Comparison of ENCODE assay signal across 8 cellular contexts in genomic region chr14:73136387-73137221, GRCh38. TPM values are rescaled to one million over a fixed set of nuclear protein-coding genes. Genes with fewer than 3 reads are reported as not detected.
A peak's percentile ranks its signal among the peaks of the same experiment; 100 is the strongest.
DNase-seq lines count a peak whose midpoint lies in the region; ATAC-seq and TF ChIP-seq lines count a peak whose summit lies in the region.

PSEN1 (plus strand) TSS chr14:73136507; CDS start chr14:73148020, 11,513 bp downstream.

- CTCF ChIA-PET in PC-9 (lab: Charles Lee), result interaction anchor here (0.7 kb wide), 1 partner anchor 814 kb away, joined by 28 read pairs; no protein-coding TSS in a partner anchor

- H3K9me2 ChIP-seq in PC-9 (ENCODE audit: insufficient read depth), result no peaks in the 10 kb centered on the region

- peak within 1 kb of the TSS; percentile 91 for H2AFZ ChIP-seq in PC-9

- H3F3A ChIP-seq in PC-9 (ENCODE audit: insufficient read depth, low read depth), result peaks cover 28% of the 10 kb centered on the region; the same call in 1 of the 2 replicates

- ATAC-seq in GM21576 (IDR thresholded peaks at IDR 0.05; ENCODE audit: unreplicated experiment), result peak; percentile 89

- peak within 1 kb of the TSS; percentile 83 for H3K4me3 ChIP-seq in PC-9

- BruUV-seq in PC-9 (replicated peaks; lab: Mats Ljungman, UMichigan), result TSS peak; percentile 74

- TF ChIP-seq RAD21 in Ishikawa (IDR thresholded peaks at IDR 0.05; ENCODE audit: low read depth), result no peak

- TF ChIP-seq CTCF in PC-9 (conservative IDR thresholded peaks at IDR 0.05), result no peak

- H3K36me3 ChIP-seq in PC-9 (ENCODE audit: low read depth), result 0 out of 2 replicates have a peak, but pooled peaks cover 4% of the 10 kb centered on the region

- DNase-seq in DMS153 (lab: John Stamatoyannopoulos, UW), result peak; percentile 81
- peak; percentile 78 to 97 for DNase-seq in PC-9
- DNase-seq in activated T-cell treated with anti-CD3 and anti-CD28 coated beads, Interleukin-2, amount 50 U/mL, for 1 hour, result peak; percentile 100
- DNase-seq in epithelial cell of prostate (ENCODE audit: low read depth, low spot score), result peak; percentile 55
- DNase-seq in mucosa of gallbladder (ENCODE audit: low spot score), result peak; percentile 97
- DNase-seq in stimulated activated CD8-positive, alpha-beta memory T cell treated with anti-CD3 and anti-CD28 coated beads, Interleukin-4, amount 100 ng/mL, for 24 hours (ENCODE audit: low read depth), result peak; percentile 99

- H3K4me1 ChIP-seq in PC-9 (replicated peaks; ENCODE audit: insufficient read depth), result peaks cover 9% of the 10 kb centered on the region

- intact Hi-C loops in PC-9 (cut with micrococcal nuclease; ENCODE audit: unreplicated experiment), result loop anchor here (2.0 kb wide), 1 partner anchor 176 kb away; no protein-coding TSS in a partner anchor

- H3K27ac ChIP-seq in PC-9 (peak within 1 kb of the TSS; percentile 89), epithelial cell of prostate (peak within 1 kb of the TSS; percentile 98)

- POLR2A ChIA-PET in PC-9 (lab: Charles Lee; ENCODE audit: unreplicated experiment), result interaction anchor here (0.6 to 0.8 kb wide), 6 partner anchors 110 to 712 kb away, joined by 3 to 4 read pairs (median 4); partner anchors contain the start of genes NUMB and ZFYVE1

- H3K9me3 ChIP-seq in PC-9 (ENCODE audit: insufficient read depth, low read depth), result no peaks in the 10 kb centered on the region

- H4K20me1 ChIP-seq in PC-9 (ENCODE audit: insufficient read depth), result peaks cover 25% of the 10 kb centered on the region

- H3K4me2 ChIP-seq in PC-9, result peak within 1 kb of the TSS; percentile 100

- peaks cover 45% of the 10 kb centered on the region for H3K79me2 ChIP-seq in PC-9 (ENCODE audit: low read depth)

- no peaks in the 10 kb centered on the region for H3K27me3 ChIP-seq in PC-9 (ENCODE audit: insufficient read depth, low read depth)

- TF ChIP-seq EP300 in Ishikawa (IDR thresholded peaks at IDR 0.05; ENCODE audit: borderline replicate concordance), result no peak

TF ChIP-seq in Ishikawa, 13 proteins besides CTCF, POLR2A, EP300 and RAD21:
- TF ChIP-seq, protein P1, sequence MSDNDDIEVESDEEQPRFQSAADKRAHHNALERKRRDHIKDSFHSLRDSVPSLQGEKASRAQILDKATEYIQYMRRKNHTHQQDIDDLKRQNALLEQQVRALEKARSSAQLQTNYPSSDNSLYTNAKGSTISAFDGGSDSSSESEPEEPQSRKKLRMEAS (IDR thresholded peaks at IDR 0.05), result 0 out of 2 replicates have a peak, but pooled peaks have one; percentile 19
- TF ChIP-seq NFIC (IDR thresholded peaks at IDR 0.05) (peak; percentile 51; the same call in 1 of the 2 replicates), FOXM1 (IDR thresholded peaks at IDR 0.05; ENCODE audit: borderline replicate concordance, low read depth) (no peak), CREB1 (IDR thresholded peaks at IDR 0.05; ENCODE audit: low read depth) (peak; percentile 86), TEAD4 (IDR thresholded peaks at IDR 0.05) (no peak), YY1 (IDR thresholded peaks at IDR 0.05; ENCODE audit: low read depth) (0 out of 2 replicates have a peak, but pooled peaks have one; percentile 27), EGR1 (IDR thresholded peaks at IDR 0.05) (0 out of 2 replicates have a peak, but pooled peaks have one; percentile 3), CEBPB (IDR thresholded peaks at IDR 0.05) (no peak), TAF1 (IDR thresholded peaks at IDR 0.05; ENCODE audit: low read depth) (peak; percentile 88), ZBTB7A (IDR thresholded peaks at IDR 0.05; ENCODE audit: low read depth) (no peak), TCF12 (IDR thresholded peaks at IDR 0.05; ENCODE audit: low read depth) (peak; percentile 58)
- TF ChIP-seq, protein P2, sequence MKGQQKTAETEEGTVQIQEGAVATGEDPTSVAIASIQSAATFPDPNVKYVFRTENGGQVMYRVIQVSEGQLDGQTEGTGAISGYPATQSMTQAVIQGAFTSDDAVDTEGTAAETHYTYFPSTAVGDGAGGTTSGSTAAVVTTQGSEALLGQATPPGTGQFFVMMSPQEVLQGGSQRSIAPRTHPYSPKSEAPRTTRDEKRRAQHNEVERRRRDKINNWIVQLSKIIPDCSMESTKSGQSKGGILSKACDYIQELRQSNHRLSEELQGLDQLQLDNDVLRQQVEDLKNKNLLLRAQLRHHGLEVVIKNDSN (IDR thresholded peaks at IDR 0.05), result no peak

RNA-seq across cellular contexts. Expression of gene PSEN1, which starts in this region (rescaled TPM):
- total RNA-seq in PC-9 (2021) (33.5 and 44.0 TPM in 2 replicates), mucosa of gallbladder (91.9 TPM)

Comparison
In these comparisons a context has a peak if more than half of its experiments do, and no peak if none do; other contexts are left out.
1. Peak in every context shown above with its lines: DNase-seq, ATAC-seq, H3K4me3 ChIP-seq and H3K27ac ChIP-seq.